Comparison of ENCODE assay signal across 8 cellular contexts in the genomic region with DNA sequence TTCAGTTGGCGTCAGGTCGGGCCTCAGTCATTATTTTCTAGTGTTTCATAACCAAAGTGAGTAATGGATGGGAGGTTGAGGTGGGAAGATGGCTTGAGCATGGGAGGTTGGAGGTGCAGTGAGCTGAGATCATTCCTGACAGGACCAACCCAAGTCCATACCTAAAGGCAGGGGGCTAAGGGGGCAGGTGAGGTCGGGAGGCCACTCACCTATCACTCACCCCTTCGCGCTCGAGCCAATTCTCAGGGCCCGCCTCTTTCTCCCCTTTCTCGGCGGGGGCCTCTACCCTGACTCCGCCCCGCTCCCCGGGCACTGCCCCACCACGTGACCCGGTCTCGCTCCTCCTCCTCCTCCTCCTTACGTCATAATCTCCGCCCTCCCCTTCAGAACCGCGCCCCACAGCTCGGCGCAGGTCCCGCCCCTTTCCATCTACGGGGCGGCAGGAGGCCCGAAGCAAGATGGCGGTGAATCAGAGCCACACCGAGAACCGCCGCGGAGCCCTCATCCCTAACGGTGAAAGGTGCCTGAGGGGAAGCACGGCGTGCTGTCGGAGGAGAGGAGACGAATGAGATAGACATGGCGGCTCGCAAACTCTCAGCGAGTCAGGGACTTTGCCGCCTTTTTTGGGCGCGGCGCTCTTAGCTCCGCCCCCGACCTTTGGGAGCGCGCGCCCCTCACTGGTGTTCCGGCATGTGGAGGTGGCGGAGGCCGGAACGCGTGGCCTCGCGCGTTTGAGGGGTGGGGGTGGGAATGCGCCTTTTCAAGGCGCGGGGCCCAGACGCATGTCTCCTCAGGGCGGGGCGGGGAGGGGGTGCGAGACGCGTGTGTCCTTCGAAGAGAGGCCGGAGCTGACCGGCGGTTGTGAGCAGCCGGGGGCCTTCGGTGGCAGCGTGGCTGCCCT. TPM values are rescaled to one million over a fixed set of nuclear protein-coding genes. Genes with fewer than 3 reads are reported as not detected.
DNase-seq lines count a peak whose midpoint lies in the region; ATAC-seq and TF ChIP-seq lines count a peak whose summit lies in the region.

A gene with protein sequence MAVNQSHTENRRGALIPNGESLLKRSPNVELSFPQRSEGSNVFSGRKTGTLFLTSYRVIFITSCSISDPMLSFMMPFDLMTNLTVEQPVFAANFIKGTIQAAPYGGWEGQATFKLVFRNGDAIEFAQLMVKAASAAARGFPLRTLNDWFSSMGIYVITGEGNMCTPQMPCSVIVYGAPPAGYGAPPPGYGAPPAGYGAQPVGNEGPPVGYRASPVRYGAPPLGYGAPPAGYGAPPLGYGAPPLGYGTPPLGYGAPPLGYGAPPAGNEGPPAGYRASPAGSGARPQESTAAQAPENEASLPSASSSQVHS (plus strand): TSS at position 428 of the 901 bp plus-strand sequence. CDS start 31 bp downstream, at position 459.

- H3K36me3 ChIP-seq in breast epithelium (no peaks in the 10 kb centered on the region), WERI-Rb-1 (peaks cover 27% of the 10 kb centered on the region)

- CTCF ChIA-PET in activated B cell treated with CpG ODN at 0.5 μM for 24 hours (lab: Charles Lee) = interaction anchor here (0.7 kb wide), 1 partner anchor 169 kb away, joined by 3 read pairs; no protein-coding TSS in a partner anchor

- intact Hi-C loops in activated B cell treated with CpG ODN at 0.5 μM for 24 hours (cut with micrococcal nuclease) = loop anchor here (1.0 to 5.0 kb wide), 5 partner anchors 34 to 618 kb away; partner anchors contain the start of genes NAGA, SMDT1 and TEF
- intact Hi-C loops in breast epithelium (cut with DNase I; ENCODE audit: low total_unique reads) = no loop called here

- H3K27me3 ChIP-seq in breast epithelium (no peaks in the 10 kb centered on the region), WERI-Rb-1 (ENCODE audit: insufficient read depth, low read depth, severe bottlenecking) (no peaks in the 10 kb centered on the region)

- TF ChIP-seq POLR2A in breast epithelium (IDR thresholded peaks at IDR 0.05) = peak; percentile 51

- TF ChIP-seq CTCF in AG09309 (IDR thresholded peaks at IDR 0.05; ENCODE audit: control insufficient read depth, insufficient read depth, low read depth, low read length, missing control alignments) (no peak), activated B cell treated with CpG ODN at 0.5 μM for 24 hours (IDR thresholded peaks at IDR 0.05) (no peak), breast epithelium (IDR thresholded peaks at IDR 0.05) (no peak), WERI-Rb-1 (IDR thresholded peaks at IDR 0.05; ENCODE audit: low read depth, low read length) (no peak)

- H3K27me3 Mint-ChIP-seq in IgD-negative memory B cell (peaks cover 2% of the 10 kb centered on the region), activated B cell treated with CpG ODN at 0.5 μM for 24 hours (no peaks in the 10 kb centered on the region)

- H3K4me3 ChIP-seq in AG09309 (ENCODE audit: control insufficient read depth, low read depth, low read length) = peak within 1 kb of the TSS; percentile 45
- H3K4me3 ChIP-seq in breast epithelium = peak within 1 kb of the TSS; percentile 38 to 72 (median 60)
- no peak within 1 kb of the TSS for H3K4me3 ChIP-seq in WERI-Rb-1 (ENCODE audit: low read depth, low read length)

- H3K36me3 Mint-ChIP-seq in IgD-negative memory B cell (peaks cover 2% of the 10 kb centered on the region), activated B cell treated with CpG ODN at 0.5 μM for 24 hours (ENCODE audit: low read depth) (peaks cover 17% of the 10 kb centered on the region)

- H3K27ac ChIP-seq in breast epithelium (peak within 1 kb of the TSS; percentile 77 to 79), WERI-Rb-1 (no peak within 1 kb of the TSS)

- POLR2A ChIA-PET in activated B cell treated with CpG ODN at 0.5 μM for 24 hours (lab: Charles Lee) = interaction anchor here (0.6 to 2.6 kb wide), 30 partner anchors 9 to 1016 kb away, joined by 3 to 38 read pairs (median 4); partner anchors contain the start of genes CCDC134, NAGA, NDUFA6 and SMDT1

- H3K4me1 Mint-ChIP-seq in IgD-negative memory B cell (peaks cover 4 to 16% (median 13%) of the 10 kb centered on the region in 3 donors), activated B cell treated with CpG ODN at 0.5 μM for 24 hours (peaks cover 22% of the 10 kb centered on the region)

- H3K9me3 ChIP-seq in breast epithelium (no peaks in the 10 kb centered on the region), WERI-Rb-1 (ENCODE audit: severe bottlenecking) (no peaks in the 10 kb centered on the region)

- no peaks in the 10 kb centered on the region for H3K4me1 ChIP-seq in breast epithelium

- H3K9me3 Mint-ChIP-seq in IgD-negative memory B cell (peaks cover 0 to 2% (median 0%) of the 10 kb centered on the region in 3 donors), activated B cell treated with CpG ODN at 0.5 μM for 24 hours (no peaks in the 10 kb centered on the region)

- H3K27ac Mint-ChIP-seq in IgD-negative memory B cell (peak within 1 kb of the TSS; percentile 30 to 99 (median 95)), activated B cell treated with CpG ODN at 0.5 μM for 24 hours (peak within 1 kb of the TSS; percentile 98)

- ATAC-seq in GM19438 (IDR thresholded peaks at IDR 0.05; ENCODE audit: low read depth, unreplicated experiment) (peak; percentile 79), activated B cell treated with CpG ODN at 0.5 μM for 24 hours (ENCODE audit: low read depth) (peak; percentile 96)

- H3K4me3 Mint-ChIP-seq in IgD-negative memory B cell = peak within 1 kb of the TSS; percentile 88 to 99 (median 97)
- peak within 1 kb of the TSS; percentile 98 for H3K4me3 Mint-ChIP-seq in activated B cell treated with CpG ODN at 0.5 μM for 24 hours

- DNase-seq in AG09309 (ENCODE audit: low read depth) (peak; percentile 5), activated B cell treated with CpG ODN at 0.5 μM for 24 hours (peak; percentile 83), breast epithelium (ENCODE audit: low spot score in 2 of 2) (peak; percentile 87 to 88), kidney glomerular epithelial cell (lab: John Stamatoyannopoulos, UW) (peak; percentile 43), WERI-Rb-1 (no peak)
- DNase-seq in stimulated activated CD4-positive, alpha-beta T cell treated with anti-CD3 and anti-CD28 coated beads, Interleukin-2, amount 100 ng/mL, for 4 hours (ENCODE audit: low read depth) = peak; percentile 87

RNA-seq across cellular contexts. Expression of the gene that starts here (rescaled TPM):
- 1.3 TPM for polyA plus RNA-seq in IgD-negative memory B cell
- total RNA-seq in activated B cell treated with CpG ODN at 0.5 μM for 24 hours (6.8 and 7.8 TPM in 2 replicates), breast epithelium (10 to 100 TPM in 1 of 3 donors, 1 to 10 TPM in 1, under 1 TPM in 1; 0.96 to 12.3 (median 2.0) TPM)
